Comparison of ENCODE assay signal across 13 cellular contexts in genomic region chr18:78522507-78522906, GRCh38.
A peak's percentile ranks its signal among the peaks of the same experiment; 100 is the strongest.
DNase-seq lines count a peak whose midpoint lies in the region; ATAC-seq lines count a peak whose summit lies in the region.
"Had no signal": no experiment of that assay in that cellular context is flagged by ENCODE, and none has a peak within 500 bp of the region (broad histone marks: within the 10 kb centered on the region; RNA-seq: fewer than 3 reads in every experiment).

No MANE protein-coding gene starts in this region.

- DNase-seq in NCI-H748 (lab: John Stamatoyannopoulos, UW; ENCODE audit: unreplicated experiment) (peak; percentile 18), NCI-H748 treated with DMSO at 0.1 percent for 48 hours (lab: John Stamatoyannopoulos, UW) (no peak), mesenteric fat pad (ENCODE audit: low spot score) (peak; percentile 60), RKO (ENCODE audit: low spot score) (no peak)
- DNase-seq: AML-193; Caco-2; Calu3; CD4-positive, alpha-beta T cell; CD8-positive, alpha-beta T cell; DMS79 treated with DMSO at 0.1 percent for 48 hours; GF-D8 had no signal

- ATAC-seq in HG02763 (IDR thresholded peaks at IDR 0.05; ENCODE audit: unreplicated experiment) = no peak
- ATAC-seq: A549; CD8-positive, alpha-beta T cell had no signal

Comparison
In these comparisons a context has a peak if more than half of its experiments do, and no peak if none do; other contexts are left out.
1. DNase-seq: peak in NCI-H748 (single experiment) and mesenteric fat pad (single experiment); none in NCI-H748 treated with DMSO at 0.1 percent for 48 hours (single experiment) and RKO (single experiment).